Comparison of ENCODE assay signal across 9 cellular contexts in the genomic region with DNA sequence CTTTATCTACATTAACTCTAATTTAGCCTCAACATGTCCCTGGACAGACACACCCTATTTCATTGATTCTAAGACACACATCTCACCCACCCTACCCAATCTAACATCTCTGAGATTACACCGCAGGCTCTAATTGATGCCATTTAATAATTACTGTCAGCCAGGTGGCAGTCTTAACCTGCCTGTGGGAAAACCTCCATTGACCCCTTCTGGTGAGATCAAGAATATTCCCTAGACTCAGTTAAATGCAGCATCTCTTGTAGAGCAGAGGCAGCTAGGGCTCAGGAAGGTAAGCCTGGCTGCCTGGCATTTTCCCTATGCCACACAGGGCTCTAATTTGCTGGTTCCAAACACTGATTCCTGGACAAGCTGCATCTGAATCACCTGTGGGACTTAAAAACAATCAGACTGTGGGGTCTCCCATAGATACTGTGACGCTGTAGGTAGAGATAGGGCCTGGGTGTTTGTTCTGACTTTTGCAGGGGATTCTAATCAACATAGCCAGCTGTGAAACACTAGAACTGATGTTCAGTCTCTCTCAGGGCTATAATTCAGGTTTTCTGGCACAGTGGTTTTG. TPM values are rescaled to one million over a fixed set of nuclear protein-coding genes. Genes with fewer than 3 reads are reported as not detected.
A peak's percentile ranks its signal among the peaks of the same experiment; 100 is the strongest.
DNase-seq lines count a peak whose midpoint lies in the region; ATAC-seq and TF ChIP-seq lines count a peak whose summit lies in the region.
"Had no signal": no experiment of that assay in that cellular context is flagged by ENCODE, and none has a peak within 500 bp of the region (broad histone marks: within the 10 kb centered on the region; RNA-seq: fewer than 3 reads in every experiment).

No MANE protein-coding gene starts in this region.

- H3K14ac ChIP-seq in mesenchymal stem cell (ENCODE audit: low read length in 2 of 2), result no peak overlapping the region

- no peak overlapping the region for H3K4me2 ChIP-seq in mesenchymal stem cell (ENCODE audit: low read length, poor library complexity, severe bottlenecking)

- H3K27me3 Mint-ChIP-seq in activated naive CD4-positive, alpha-beta T cell treated with anti-CD3 and anti-CD28 coated beads, Interleukin-2, amount 50 U/mL, for 24 hours, result no peaks in the 10 kb centered on the region
- H3K27me3 Mint-ChIP-seq: activated naive CD8-positive, alpha-beta T cell had no signal

- H3K36me3 ChIP-seq in adrenal gland (replicated peaks in 1 of 2), result peaks cover 0 to 14% of the 10 kb centered on the region in 2 donors
- H3K36me3 ChIP-seq in mesenchymal stem cell (ENCODE audit: control insufficient read depth in 1 of 2, insufficient read depth in 2 of 2, low read depth in 1 of 2, low read length in 2 of 2), result peaks cover 21 to 31% of the 10 kb centered on the region in 2 experiments

- H3K4me1 ChIP-seq in adrenal gland (replicated peaks in 1 of 2), result peaks cover 5 to 7% of the 10 kb centered on the region in 2 donors
- peaks cover 10% of the 10 kb centered on the region for H3K4me1 ChIP-seq in mesenchymal stem cell (ENCODE audit: control insufficient read depth, insufficient read depth, low read depth, low read length)

- H2AFZ ChIP-seq in mesenchymal stem cell (ENCODE audit: low read depth, low read length), result no peak overlapping the region

- H3K9me3 Mint-ChIP-seq in activated naive CD4-positive, alpha-beta T cell treated with anti-CD3 and anti-CD28 coated beads, Interleukin-2, amount 50 U/mL, for 24 hours, result no peaks in the 10 kb centered on the region

- H2BK120ac ChIP-seq in mesenchymal stem cell (ENCODE audit: low read depth, low read length), result no peak overlapping the region

- no peak overlapping the region for H2BK15ac ChIP-seq in mesenchymal stem cell (ENCODE audit: low read depth, poor library complexity, severe bottlenecking)

- H2AK5ac ChIP-seq in mesenchymal stem cell (ENCODE audit: low read length, severe bottlenecking), result no peak overlapping the region

- H3K27me3 ChIP-seq in adrenal gland (peaks cover 1% of the 10 kb centered on the region), mesenchymal stem cell (ENCODE audit: control insufficient read depth in 1 of 2, insufficient read depth in 1 of 2, low read length in 2 of 2) (peaks cover 40 to 47% of the 10 kb centered on the region in 2 experiments)

- no peak overlapping the region for H3K4me3 Mint-ChIP-seq in activated naive CD4-positive, alpha-beta T cell treated with anti-CD3 and anti-CD28 coated beads, Interleukin-2, amount 50 U/mL, for 24 hours
- H3K4me3 Mint-ChIP-seq: activated naive CD8-positive, alpha-beta T cell had no signal

- H3K27ac Mint-ChIP-seq in activated naive CD4-positive, alpha-beta T cell treated with anti-CD3 and anti-CD28 coated beads, Interleukin-2, amount 50 U/mL, for 24 hours, result peak overlapping the region; percentile 43
- H3K27ac Mint-ChIP-seq: activated naive CD8-positive, alpha-beta T cell had no signal

- peaks cover 7% of the 10 kb centered on the region for H3K4me1 Mint-ChIP-seq in activated naive CD4-positive, alpha-beta T cell treated with anti-CD3 and anti-CD28 coated beads, Interleukin-2, amount 50 U/mL, for 24 hours

- intact Hi-C loops in adrenal gland (cut with DNase I), result no loop called here

- 74 to 76% (median 75%) methylated on average over 2 of the region's 2 CpGs for WGBS in adrenal gland, 4 donors
- WGBS in mesenchymal stem cell, result 66% methylated on average over 2 of the region's 2 CpGs

- H3K79me1 ChIP-seq in mesenchymal stem cell (replicated peaks; ENCODE audit: low read length, poor library complexity, severe bottlenecking), result peaks cover 2% of the 10 kb centered on the region

- ATAC-seq in GM19463 (IDR thresholded peaks at IDR 0.05; ENCODE audit: unreplicated experiment), result no peak
- no peak for ATAC-seq in GM21423 (IDR thresholded peaks at IDR 0.05; ENCODE audit: unreplicated experiment)
- ATAC-seq in GM18870 (IDR thresholded peaks at IDR 0.05; ENCODE audit: unreplicated experiment), result no peak

- H3K18ac ChIP-seq in mesenchymal stem cell (ENCODE audit: low read depth in 1 of 2, low read length in 2 of 2), result no peak overlapping the region

- peak in 4 of 6 experiments; percentile 8 to 29 (median 16) for TF ChIP-seq CTCF in adrenal gland (IDR thresholded peaks at IDR 0.05)

- TF ChIP-seq POLR2A in adrenal gland (IDR thresholded peaks at IDR 0.05), result no peak

- no peak overlapping the region for H4K91ac ChIP-seq in mesenchymal stem cell (ENCODE audit: low read length)

- no peak overlapping the region for H3K9ac ChIP-seq in mesenchymal stem cell (ENCODE audit: low read length)

- H2BK5ac ChIP-seq in mesenchymal stem cell (ENCODE audit: low read depth, low read length, poor library complexity, severe bottlenecking), result no peak overlapping the region

- no peaks in the 10 kb centered on the region for H3K36me3 Mint-ChIP-seq in activated naive CD4-positive, alpha-beta T cell treated with anti-CD3 and anti-CD28 coated beads, Interleukin-2, amount 50 U/mL, for 24 hours
- H3K36me3 Mint-ChIP-seq: activated naive CD8-positive, alpha-beta T cell had no signal

- no peak overlapping the region for H3K4ac ChIP-seq in mesenchymal stem cell (ENCODE audit: low read depth in 1 of 2, low read length in 2 of 2)

- no peak overlapping the region for H3K27ac ChIP-seq in adrenal gland
- no peak overlapping the region for H3K27ac ChIP-seq in mesenchymal stem cell (ENCODE audit: low read length, poor library complexity, severe bottlenecking)

- H4K8ac ChIP-seq in mesenchymal stem cell (ENCODE audit: low read length), result no peak overlapping the region

- H3K9me3 ChIP-seq in adrenal gland (replicated peaks in 1 of 3) (no peaks in the 10 kb centered on the region), mesenchymal stem cell (ENCODE audit: control insufficient read depth, low read length) (no peaks in the 10 kb centered on the region)

- H3K4me3 ChIP-seq in adrenal gland, result no peak overlapping the region
- no peak overlapping the region for H3K4me3 ChIP-seq in mesenchymal stem cell (ENCODE audit: insufficient read depth in 1 of 2, low read depth in 1 of 2, low read length in 2 of 2)

- no peak overlapping the region for H2BK12ac ChIP-seq in mesenchymal stem cell (ENCODE audit: low read length in 2 of 2)

- no peak for DNase-seq in activated naive CD4-positive, alpha-beta T cell treated with Interleukin-2 at 50 U/mL for 16 hours
- peak; percentile 19 to 43 for DNase-seq in NCI-H1930 (lab: John Stamatoyannopoulos, UW)
- no peak for DNase-seq in adrenal gland
- peak; percentile 17 for DNase-seq in mesenchymal stem cell

- H3K23ac ChIP-seq in mesenchymal stem cell (ENCODE audit: low read length in 2 of 2), result no peak overlapping the region

RNA-seq across cellular contexts. Expression of a gene that starts 14.3 kb away (rescaled TPM):
- total RNA-seq in adrenal gland, result 10 to 100 TPM; 35.3 to 66.0 (median 50.3) TPM
- polyA plus RNA-seq in adrenal gland, result 10 to 100 TPM; 28.3 to 98.1 (median 81.3) TPM
- polyA plus RNA-seq in mesenchymal stem cell (2013, experiment 1 of 2), result 38.7 TPM
- polyA plus RNA-seq in mesenchymal stem cell (2013, experiment 2 of 2), result 39.8 TPM

RNA-seq across cellular contexts. Expression of a gene that starts 14.8 kb away (rescaled TPM):
- total RNA-seq in adrenal gland, result 1 to 10 TPM in 7 of 8 donors, under 1 TPM in 1; 0.30 to 9.6 (median 2.3) TPM
- 10 to 100 TPM in 2 of 3 donors, under 1 TPM in 1; 0.07 to 18.9 (median 18.1) TPM for polyA plus RNA-seq in adrenal gland
- 0.03 TPM for polyA plus RNA-seq in mesenchymal stem cell (2013, experiment 1 of 2)
- 0.01 TPM for polyA plus RNA-seq in mesenchymal stem cell (2013, experiment 2 of 2)

RNA-seq across cellular contexts. Expression of a gene that starts 51.8 kb away (rescaled TPM):
- 1 to 10 TPM in 5 of 8 donors, under 1 TPM in 2, not detected in 1; 0.42 to 2.3 (median 1.1) TPM for total RNA-seq in adrenal gland
- 1 to 10 TPM in 1 of 3 donors, under 1 TPM in 2; 0.29 to 1.3 (median 0.37) TPM for polyA plus RNA-seq in adrenal gland
- 0.10 TPM for polyA plus RNA-seq in mesenchymal stem cell (2013, experiment 1 of 2)
- 0.07 TPM for polyA plus RNA-seq in mesenchymal stem cell (2013, experiment 2 of 2)

Comparison
In these comparisons a context has a peak if more than half of its experiments do, and no peak if none do; other contexts are left out.
1. DNase-seq: peak in NCI-H1930 (2 of 2) and mesenchymal stem cell (single experiment); none in activated naive CD4-positive, alpha-beta T cell treated with Interleukin-2 at 50 U/mL for 16 hours (single experiment) and adrenal gland (0 of 7).